In the genomic region with DNA sequence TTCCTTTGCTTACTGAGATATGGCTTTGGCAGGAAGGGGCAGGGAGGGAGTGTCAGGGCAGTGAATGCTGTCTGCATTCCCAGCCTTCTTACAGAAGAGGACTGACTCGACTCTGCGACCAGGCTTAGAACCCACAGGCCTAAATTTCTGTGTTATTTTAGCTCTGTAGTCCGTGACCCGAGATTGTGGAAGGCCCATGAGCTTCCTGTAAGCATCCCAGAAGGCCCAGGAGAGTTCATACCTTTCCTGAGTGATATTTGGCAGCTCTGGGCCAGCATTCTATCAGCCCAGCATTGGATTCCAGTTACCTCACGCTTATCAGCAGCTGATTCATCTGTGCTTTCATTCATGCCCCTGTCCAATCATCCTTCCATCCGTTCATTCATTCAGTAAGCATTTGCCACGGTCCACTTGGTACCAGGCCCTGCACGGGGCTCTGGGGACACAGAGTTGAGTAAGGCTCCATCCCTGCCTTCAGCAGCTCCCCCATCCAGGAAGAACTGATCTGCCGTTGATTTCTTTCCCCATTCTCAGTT, we compare ENCODE assay signal across 10 cellular contexts. TPM values are rescaled to one million over a fixed set of nuclear protein-coding genes. Genes with fewer than 3 reads are reported as not detected.
DNase-seq lines count a peak whose midpoint lies in the region; ATAC-seq and TF ChIP-seq lines count a peak whose summit lies in the region.
"Had no signal": no experiment of that assay in that cellular context is flagged by ENCODE, and none has a peak within 500 bp of the region (broad histone marks: within the 10 kb centered on the region; RNA-seq: fewer than 3 reads in every experiment).

No MANE protein-coding gene starts in this region.

- WGBS in esophagus muscularis mucosa, result 60% methylated on average over 9 of the region's 9 CpGs
- WGBS in trophoblast cell (ENCODE audit: extremely low coverage, insufficient coverage, insufficient read length), result no CpG with 5 or more reads among the region's 9 CpGs

- no peak overlapping the region for H2AK5ac ChIP-seq in trophoblast cell (ENCODE audit: low read length)

- TF ChIP-seq CTCF in OCI-LY7 (conservative IDR thresholded peaks at IDR 0.05; ENCODE audit: low read length) (no peak), esophagus muscularis mucosa (IDR thresholded peaks at IDR 0.05) (no peak)

- H3K79me1 ChIP-seq in trophoblast cell (ENCODE audit: low read length), result no peaks in the 10 kb centered on the region

- DNase-seq in OCI-LY7 (ENCODE audit: low spot score) (no peak), esophagus muscularis mucosa (ENCODE audit: extremely low spot score) (no peak), trophoblast cell (peak; percentile 74 to 83), AML-193 (lab: John Stamatoyannopoulos, UW) (no peak), G401 (ENCODE audit: low spot score) (no peak), SIG-M5 treated with dmso at 0.1 percent for 504 hours (lab: John Stamatoyannopoulos, UW; ENCODE audit: unreplicated experiment) (no peak)
- DNase-seq: KG1, pancreas had no signal

- H3K9ac ChIP-seq in BLaER1, result peak overlapping the region; percentile 66; the same call in 1 of the 2 replicates
- H3K9ac ChIP-seq in trophoblast cell (ENCODE audit: low read length), result no peak overlapping the region

- peak overlapping the region; percentile 52 for H4K91ac ChIP-seq in trophoblast cell (ENCODE audit: low read depth, low read length)

- H3K36me3 ChIP-seq in BLaER1, result peaks cover 81% of the 10 kb centered on the region
- H3K36me3 ChIP-seq in OCI-LY7 (ENCODE audit: insufficient read depth, low read length), result peaks cover 39% of the 10 kb centered on the region; the same call in 1 of the 2 replicates
- H3K36me3 ChIP-seq in esophagus muscularis mucosa, result peaks cover 4 to 58% (median 47%) of the 10 kb centered on the region in 4 donors
- H3K36me3 ChIP-seq in trophoblast cell (ENCODE audit: control insufficient read depth in 1 of 2, insufficient read depth in 2 of 2, low read length in 2 of 2), result peaks cover 16 to 20% of the 10 kb centered on the region in 2 experiments

- intact Hi-C loops in OCI-LY7 (cut with micrococcal nuclease; ENCODE audit: unreplicated experiment), result loop anchor here (5.0 kb wide), 1 partner anchor 159 kb away; the partner anchor contains the start of gene DUSP1
- intact Hi-C loops in esophagus muscularis mucosa (cut with DNase I), result loop anchor here (10.0 kb wide), 1 partner anchor 456 kb away; no protein-coding TSS in a partner anchor

- peak overlapping the region; percentile 28 for H2BK5ac ChIP-seq in trophoblast cell (ENCODE audit: low read depth, low read length, poor library complexity)

- peaks cover 39% of the 10 kb centered on the region for H3K4me1 ChIP-seq in BLaER1
- no peaks in the 10 kb centered on the region for H3K4me1 ChIP-seq in OCI-LY7 (ENCODE audit: insufficient read depth, low read length, poor library complexity, severe bottlenecking)
- peaks cover 18 to 27% (median 25%) of the 10 kb centered on the region in 4 donors for H3K4me1 ChIP-seq in esophagus muscularis mucosa
- no peaks in the 10 kb centered on the region for H3K4me1 ChIP-seq in trophoblast cell (ENCODE audit: control insufficient read depth in 1 of 2, insufficient read depth in 2 of 2, low read length in 2 of 2)
- H3K4me1 ChIP-seq: pancreas had no signal

- no peak for TF ChIP-seq EP300 in esophagus muscularis mucosa (IDR thresholded peaks at IDR 0.05)

- CTCF ChIA-PET in OCI-LY7 (lab: Charles Lee; ENCODE audit: unreplicated experiment), result no interaction called here

- no peak for ATAC-seq in HG03108 (IDR thresholded peaks at IDR 0.05; ENCODE audit: unreplicated experiment)

- in situ Hi-C loops in G401 (cut with HindIII; ENCODE audit: low sequenced_read_pairs), result no loop called here

- BruUV-seq in OCI-LY7 (replicated peaks; lab: Mats Ljungman, UMichigan), result no TSS peak

- no peak overlapping the region for H3K14ac ChIP-seq in trophoblast cell (ENCODE audit: low read length)

- no peak overlapping the region for H3K23ac ChIP-seq in trophoblast cell (ENCODE audit: low read length)

- H3K27me3 ChIP-seq in BLaER1, result no peaks in the 10 kb centered on the region
- H3K27me3 ChIP-seq in esophagus muscularis mucosa, result no peaks in the 10 kb centered on the region
- H3K27me3 ChIP-seq in trophoblast cell (ENCODE audit: insufficient read depth, low read length), result no peaks in the 10 kb centered on the region
- H3K27me3 ChIP-seq: pancreas had no signal

- H3K4me2 ChIP-seq in BLaER1 (peak overlapping the region; percentile 71), OCI-LY7 (ENCODE audit: low read length) (no peak overlapping the region), trophoblast cell (ENCODE audit: low read length) (no peak overlapping the region)

- no peaks in the 10 kb centered on the region for H3K9me2 ChIP-seq in OCI-LY7 (ENCODE audit: insufficient read depth, low read length)

- POLR2A ChIA-PET in OCI-LY7 (lab: Charles Lee), result interaction anchor here (0.7 kb wide), 1 partner anchor 226 kb away, joined by 3 read pairs; no protein-coding TSS in a partner anchor

- H4K12ac ChIP-seq in trophoblast cell (ENCODE audit: low read depth, low read length), result no peak overlapping the region

- no peaks in the 10 kb centered on the region for H3K9me3 ChIP-seq in BLaER1
- no peaks in the 10 kb centered on the region for H3K9me3 ChIP-seq in OCI-LY7 (ENCODE audit: low read length)
- H3K9me3 ChIP-seq in esophagus muscularis mucosa, result no peaks in the 10 kb centered on the region
- no peaks in the 10 kb centered on the region for H3K9me3 ChIP-seq in trophoblast cell (ENCODE audit: insufficient read depth, low read depth, low read length)
- H3K9me3 ChIP-seq: pancreas had no signal

- H3K4me3 ChIP-seq in BLaER1, result no peak overlapping the region
- H3K4me3 ChIP-seq in OCI-LY7 (ENCODE audit: low read depth, low read length, poor library complexity, severe bottlenecking), result no peak overlapping the region
- H3K4me3 ChIP-seq in esophagus muscularis mucosa, result no peak overlapping the region
- H3K4me3 ChIP-seq in trophoblast cell (ENCODE audit: low read depth, low read length), result no peak overlapping the region
- H3K4me3 ChIP-seq: pancreas had no signal

- H4K20me1 ChIP-seq in BLaER1 (peaks cover 60% of the 10 kb centered on the region), OCI-LY7 (ENCODE audit: insufficient read depth, low read length) (no peaks in the 10 kb centered on the region)

- peak overlapping the region; percentile 2 for H4K8ac ChIP-seq in trophoblast cell (ENCODE audit: low read depth, low read length)

- no peak for TF ChIP-seq POLR2A in esophagus muscularis mucosa (IDR thresholded peaks at IDR 0.05; ENCODE audit: low read depth)

- peak overlapping the region; percentile 45 for H2BK12ac ChIP-seq in trophoblast cell (ENCODE audit: low read length)

- H2AFZ ChIP-seq in OCI-LY7 (ENCODE audit: low read length), result no peak overlapping the region
- H2AFZ ChIP-seq in trophoblast cell (ENCODE audit: insufficient read depth, low read length, poor library complexity), result no peak overlapping the region

- no peak overlapping the region for H3K18ac ChIP-seq in trophoblast cell (ENCODE audit: low read length)

- H3K27ac ChIP-seq in BLaER1 (peak overlapping the region; percentile 42), OCI-LY7 (ENCODE audit: low read depth, low read length, poor library complexity, severe bottlenecking) (peak overlapping the region; percentile 2), esophagus muscularis mucosa (replicated peaks in 1 of 4) (peak overlapping the region; percentile 72 to 76 (median 74)), trophoblast cell (ENCODE audit: low read depth, low read length) (no peak overlapping the region)

- H3K4ac ChIP-seq in trophoblast cell (ENCODE audit: low read depth, low read length), result no peak overlapping the region

- H3K79me2 ChIP-seq in OCI-LY7 (ENCODE audit: insufficient read depth, low read depth, low read length) (no peaks in the 10 kb centered on the region), trophoblast cell (ENCODE audit: control insufficient read depth, insufficient read depth, low read length, poor library complexity) (no peaks in the 10 kb centered on the region)

- H2BK120ac ChIP-seq in trophoblast cell (ENCODE audit: insufficient read depth, low read length, poor library complexity), result no peak overlapping the region

RNA-seq across cellular contexts. Expression of gene RPL26L1, which starts 28.2 kb away (rescaled TPM):
- total RNA-seq in OCI-LY7 (2014; rRNA removed; shearing (Covaris generic)), result 34.5 and 45.0 TPM in 2 replicates
- total RNA-seq in OCI-LY7 (2022) (48.4 and 63.1 TPM in 2 replicates), esophagus muscularis mucosa (10 to 100 TPM; 17.8 to 25.8 (median 22.1) TPM)
- 61.9 and 63.3 TPM in 2 replicates for polyA plus RNA-seq in trophoblast cell (2013)
- total RNA-seq in G401 (2014; rRNA removed; shearing (Covaris generic)), result 144 and 147 TPM in 2 replicates

RNA-seq across cellular contexts. Expression of gene ATP6V0E1, which starts 52.5 kb away (rescaled TPM):
- total RNA-seq in OCI-LY7 (2014; rRNA removed; shearing (Covaris generic)), result 26.9 and 39.9 TPM in 2 replicates
- total RNA-seq in OCI-LY7 (2022) (41.9 and 59.4 TPM in 2 replicates), esophagus muscularis mucosa (100 to 1,000 TPM; 106 to 210 (median 133) TPM)
- polyA plus RNA-seq in trophoblast cell (2013), result 246 and 249 TPM in 2 replicates
- 102 and 126 TPM in 2 replicates for total RNA-seq in G401 (2014; rRNA removed; shearing (Covaris generic))

Comparison
In these comparisons a context has a peak if more than half of its experiments do, and no peak if none do; other contexts are left out.
1. DNase-seq: peak in trophoblast cell (2 of 2); none in OCI-LY7 (single experiment), esophagus muscularis mucosa (single experiment), AML-193 (0 of 2), G401 (single experiment) and SIG-M5 treated with dmso at 0.1 percent for 504 hours (single experiment).